Comparison of ENCODE assay signal across 38 cellular contexts in genomic region chr20:52086878-52087277, GRCh38.
"Had no signal": no experiment of that assay in that cellular context is flagged by ENCODE, and none has a peak within 500 bp of the region (broad histone marks: within the 10 kb centered on the region; RNA-seq: fewer than 3 reads in every experiment).

No MANE protein-coding gene starts in this region.

- H3K4me1 Mint-ChIP-seq: activated B cell treated with CpG ODN at 0.5 μM for 24 hours; activated T-helper 17 cell treated with anti-CD3 and anti-CD28 coated beads, Interleukin-2, amount 50 U/mL, for 72 hours had no signal

- ATAC-seq: activated CD8-positive, alpha-beta T cell treated with anti-CD3 and anti-CD28 coated beads for 36 hours; activated naive CD4-positive, alpha-beta T cell treated with anti-CD3 and anti-CD28 coated beads, Interleukin-2, amount 50 U/mL, for 72 hours; activated T-cell treated with anti-CD3 and anti-CD28 coated beads, Interleukin-2, amount 50 U/mL, for 4 hours; activated T-cell treated with anti-CD3 and anti-CD28 coated beads, Interleukin-2, amount 50 U/mL, for 72 hours; activated T-helper 17 cell treated with anti-CD3 and anti-CD28 coated beads, Interleukin-2, amount 50 U/mL, for 72 hours had no signal

- H3K27me3 ChIP-seq: ascending aorta, cardiac muscle cell had no signal

- H3K27ac Mint-ChIP-seq: activated B cell treated with CpG ODN at 0.5 μM for 24 hours; activated CD4-positive, alpha-beta memory T cell treated with anti-CD3 and anti-CD28 coated beads for 36 hours; activated CD4-positive, alpha-beta T cell treated with anti-CD3 and anti-CD28 coated beads, Interleukin-2, amount 10 ng/mL, durations not matched to agents 24 days and 14 days; activated CD8-positive, alpha-beta T cell treated with anti-CD3 and anti-CD28 coated beads for 36 hours; activated naive CD4-positive, alpha-beta T cell treated with anti-CD3 and anti-CD28 coated beads for 36 hours; activated naive CD4-positive, alpha-beta T cell treated with anti-CD3 and anti-CD28 coated beads, Interleukin-2, amount 50 U/mL, for 72 hours; activated naive CD8-positive, alpha-beta T cell treated with anti-CD3 and anti-CD28 coated beads for 36 hours; activated T-cell treated with anti-CD3 and anti-CD28 coated beads, Interleukin-2, amount 50 U/mL, for 72 hours; activated T-helper 1 cell treated with anti-CD3 and anti-CD28 coated beads, Interleukin-12 subunit alpha, Interleukin-12 subunit beta, Interleukin-2, Interleukin-4 antibody, amounts not matched to agents 30 ng/mL and 10 ng/mL and 1 ng/mL, durations not matched to agents 14 hours and 24 hours and 36 hours; activated T-helper 17 cell treated with anti-CD3 and anti-CD28 coated beads, Interleukin-2, amount 50 U/mL, for 72 hours; brain; T-helper 1 cell treated with Interleukin-12 subunit alpha and Interleukin-12 subunit beta and Interleukin-4 antibody, amounts not matched to agents 30 μg/mL and 1 μg/mL, for 36 hours; T-helper 2 cell treated with Interferon-gamma antibody and Interleukin-4, amounts not matched to agents 5 μg/mL and 100 μg/mL, for 36 hours had no signal

- H3K4me1 ChIP-seq: ascending aorta had no signal

- H3K27me3 Mint-ChIP-seq: activated B cell treated with CpG ODN at 0.5 μM for 24 hours; activated CD4-positive, alpha-beta memory T cell treated with anti-CD3 and anti-CD28 coated beads for 36 hours; activated CD4-positive, alpha-beta T cell treated with anti-CD3 and anti-CD28 coated beads, Interleukin-2, amount 10 ng/mL, durations not matched to agents 24 days and 14 days; activated CD8-positive, alpha-beta T cell treated with anti-CD3 and anti-CD28 coated beads for 36 hours; activated naive CD8-positive, alpha-beta T cell treated with anti-CD3 and anti-CD28 coated beads for 36 hours; activated T-helper 17 cell treated with anti-CD3 and anti-CD28 coated beads, Interleukin-2, amount 50 U/mL, for 72 hours; central memory CD8-positive, alpha-beta T cell had no signal

- DNase-seq: activated B cell treated with CpG ODN at 0.5 μM for 24 hours; activated CD4-positive, alpha-beta memory T cell treated with anti-CD3 and anti-CD28 coated beads for 36 hours; activated CD4-positive, alpha-beta T cell treated with anti-CD3 and anti-CD28 coated beads for 4 hours; activated CD4-positive, alpha-beta T cell treated with anti-CD3 and anti-CD28 coated beads, Interleukin-2, amount 10 ng/mL, durations not matched to agents 24 days and 14 days; activated CD4-positive, alpha-beta T cell treated with anti-CD3 and anti-CD28 coated beads, Interleukin-2, amount 50 U/mL, for 1 hour; activated CD4-positive, alpha-beta T cell treated with anti-CD3 and anti-CD28 coated beads, Interleukin-2, amount 50 U/mL, for 4 hours; activated CD4-positive, CD25-positive, alpha-beta regulatory T cell treated with anti-CD3 and anti-CD28 coated beads, Interleukin-2, amount 50 U/mL, for 72 hours; activated CD8-positive, alpha-beta memory T cell treated with anti-CD3 and anti-CD28 coated beads, Interleukin-2, amount 50 U/mL, for 4 hours; activated CD8-positive, alpha-beta T cell treated with anti-CD3 and anti-CD28 coated beads for 36 hours; activated effector memory CD4-positive, alpha-beta T cell treated with anti-CD3 and anti-CD28 coated beads, Interleukin-2, amount 50 U/mL, for 16 hours; activated gamma-delta T cell treated with Interleukin-2 at 50 U/mL for 16 hours; activated naive CD4-positive, alpha-beta T cell; activated naive CD4-positive, alpha-beta T cell treated with anti-CD3 and anti-CD28 coated beads for 36 hours; activated naive CD4-positive, alpha-beta T cell treated with anti-CD3 and anti-CD28 coated beads, Interleukin-2, amount 50 U/mL, for 16 hours; activated naive CD8-positive, alpha-beta T cell treated with anti-CD3 and anti-CD28 coated beads for 36 hours; activated T-cell treated with anti-CD3 and anti-CD28 coated beads for 4 hours; activated T-cell treated with anti-CD3 and anti-CD28 coated beads, Interleukin-2, amount 50 U/mL, for 1 hour; activated T-cell treated with anti-CD3 and anti-CD28 coated beads, Interleukin-2, amount 50 U/mL, for 4 hours; activated T-cell treated with anti-CD3 and anti-CD28 coated beads, Interleukin-2, amount 50 U/mL, for 72 hours; amygdala; anterior cingulate cortex; caudate nucleus; cerebellar nuclear complex; T-helper 1 cell; T-helper 2 cell; T-helper 9 cell had no signal

- FAIRE-seq: bronchial epithelial cell, TTC549 had no signal

- H3K4me3 Mint-ChIP-seq: activated B cell treated with CpG ODN at 0.5 μM for 24 hours; activated CD4-positive, alpha-beta memory T cell treated with anti-CD3 and anti-CD28 coated beads for 36 hours; activated CD4-positive, alpha-beta T cell treated with anti-CD3 and anti-CD28 coated beads, Interleukin-2, amount 10 ng/mL, durations not matched to agents 24 days and 14 days; activated CD8-positive, alpha-beta T cell treated with anti-CD3 and anti-CD28 coated beads for 36 hours; activated naive CD4-positive, alpha-beta T cell treated with anti-CD3 and anti-CD28 coated beads for 36 hours; activated naive CD8-positive, alpha-beta T cell treated with anti-CD3 and anti-CD28 coated beads for 36 hours; activated T-cell treated with anti-CD3 and anti-CD28 coated beads, Interleukin-2, amount 50 U/mL, for 4 hours; activated T-cell treated with anti-CD3 and anti-CD28 coated beads, Interleukin-2, amount 50 U/mL, for 72 hours; activated T-helper 1 cell treated with anti-CD3 and anti-CD28 coated beads, Interleukin-12 subunit alpha, Interleukin-12 subunit beta, Interleukin-2, Interleukin-4 antibody, amounts not matched to agents 30 ng/mL and 10 ng/mL and 1 ng/mL, durations not matched to agents 14 hours and 24 hours and 36 hours; activated T-helper 17 cell treated with anti-CD3 and anti-CD28 coated beads, Interleukin-2, amount 50 U/mL, for 72 hours; brain; central memory CD8-positive, alpha-beta T cell; T-helper 1 cell treated with Interleukin-12 subunit alpha and Interleukin-12 subunit beta and Interleukin-4 antibody, amounts not matched to agents 30 μg/mL and 1 μg/mL, for 36 hours; T-helper 2 cell treated with Interferon-gamma antibody and Interleukin-4, amounts not matched to agents 5 μg/mL and 100 μg/mL, for 36 hours had no signal

- H3K4me3 ChIP-seq: ascending aorta, cardiac muscle cell had no signal

- H3K36me3 ChIP-seq: cardiac muscle cell had no signal

- H3K27ac ChIP-seq: ascending aorta, cardiac muscle cell, VCaP had no signal
